ENCODE assay signal across 8 cellular contexts in genomic region chr4:127856485-127857447, GRCh38. TPM values are rescaled to one million over a fixed set of nuclear protein-coding genes. Genes with fewer than 3 reads are reported as not detected.
A peak's percentile ranks its signal among the peaks of the same experiment; 100 is the strongest.
DNase-seq lines count a peak whose midpoint lies in the region; ATAC-seq and TF ChIP-seq lines count a peak whose summit lies in the region.

No MANE protein-coding gene starts in this region.

- no peaks in the 10 kb centered on the region for H3K9me3 ChIP-seq in hepatocyte (ENCODE audit: low read depth)
- peaks cover 0 to 14% (median 9%) of the 10 kb centered on the region in 3 donors for H3K9me3 ChIP-seq in tibial artery

- H4K20me1 ChIP-seq in hepatocyte (ENCODE audit: insufficient read depth, poor library complexity, severe bottlenecking): no peaks in the 10 kb centered on the region

- ATAC-seq in GM21825 (IDR thresholded peaks at IDR 0.05; ENCODE audit: unreplicated experiment): peak; percentile 83

- H3K4me1 ChIP-seq in hepatocyte (ENCODE audit: insufficient read depth) (peaks cover 8% of the 10 kb centered on the region), tibial artery (no peaks in the 10 kb centered on the region)

- H3K79me2 ChIP-seq in hepatocyte: no peaks in the 10 kb centered on the region

- H3K4me3 ChIP-seq in GM12864 (ENCODE audit: low read depth, low read length) (peak overlapping the region; percentile 36), hepatocyte (no peak overlapping the region), tibial artery (no peak overlapping the region)

- H3K4me2 ChIP-seq in hepatocyte: peak overlapping the region; percentile 57

- H3K9me2 ChIP-seq in hepatocyte (replicated peaks; ENCODE audit: insufficient read depth): no peaks in the 10 kb centered on the region

- H3K36me3 ChIP-seq in hepatocyte (replicated peaks; ENCODE audit: insufficient read depth, low read depth) (no peaks in the 10 kb centered on the region), tibial artery (no peaks in the 10 kb centered on the region)

- no peak overlapping the region for H2AFZ ChIP-seq in hepatocyte

- H3K27me3 ChIP-seq in hepatocyte (no peaks in the 10 kb centered on the region), tibial artery (no peaks in the 10 kb centered on the region)

- WGBS in hepatocyte (ENCODE audit: low lambda C conversion rate, missing lambda C conversion rate): 84% methylated on average over 4 of the region's 4 CpGs

- peak overlapping the region; percentile 60 for H3K27ac ChIP-seq in hepatocyte
- no peak overlapping the region for H3K27ac ChIP-seq in tibial artery

- DNase-seq in GM12864 (ENCODE audit: low read depth) (no peak), LHCN-M2 (ENCODE audit: low read depth) (peak; percentile 89), hepatocyte (ENCODE audit: low spot score) (peak; percentile 20), cerebellum (ENCODE audit: low spot score) (no peak), tibial artery (no peak), NCI-H2029 (lab: John Stamatoyannopoulos, UW) (no peak)
- no peak for DNase-seq in activated CD4-positive, alpha-beta T cell treated with anti-CD3 and anti-CD28 coated beads, Interleukin-2, amount 50 U/mL, for 4 hours

- TF ChIP-seq CTCF in GM12864 (IDR thresholded peaks at IDR 0.05; ENCODE audit: low read depth, low read length, missing control alignments): no peak
- no peak for TF ChIP-seq CTCF in hepatocyte (IDR thresholded peaks at IDR 0.05; ENCODE audit: poor library complexity)
- TF ChIP-seq CTCF in tibial artery (IDR thresholded peaks at IDR 0.05): no peak

- intact Hi-C loops in tibial artery (cut with DNase I; ENCODE audit: low total_unique reads): no loop called here

RNA-seq across cellular contexts. Expression of gene PLK4, which starts 23.9 kb away (rescaled TPM):
- total RNA-seq in LHCN-M2 (2014; rRNA removed) (31.1 and 47.5 TPM in 2 replicates), hepatocyte (5.3 and 5.7 TPM in 2 replicates), cerebellum (20.9 TPM)
- 4.5 TPM for polyA plus RNA-seq in LHCN-M2 (2012)
- 3.3 and 5.4 TPM in 2 replicates for polyA plus RNA-seq in hepatocyte

Comparison
In these comparisons a context has a peak if more than half of its experiments do, and no peak if none do; other contexts are left out.
1. DNase-seq: peak in LHCN-M2 (single experiment) and hepatocyte (single experiment); none in GM12864 (single experiment), cerebellum (single experiment), tibial artery (0 of 2), NCI-H2029 (single experiment) and activated CD4-positive, alpha-beta T cell treated with anti-CD3 and anti-CD28 coated beads, Interleukin-2, amount 50 U/mL, for 4 hours (0 of 2).